In genomic region chr7:150451097-150451793, GRCh38 we compare ENCODE assay signal across 7 cellular contexts. TPM values are rescaled to one million over a fixed set of nuclear protein-coding genes. Genes with fewer than 3 reads are reported as not detected.
DNase-seq lines count a peak whose midpoint lies in the region; ATAC-seq and TF ChIP-seq lines count a peak whose summit lies in the region.

No MANE protein-coding gene starts in this region.

- peak overlapping the region; percentile 30 for H3K27ac ChIP-seq in colonic mucosa
- H3K27ac ChIP-seq in upper lobe of right lung = peak overlapping the region; percentile 87

- H3K27me3 Mint-ChIP-seq in osteocyte (ENCODE audit: unreplicated experiment) = peaks cover 18% of the 10 kb centered on the region

- ATAC-seq in GM21723 (IDR thresholded peaks at IDR 0.05; ENCODE audit: unreplicated experiment) = peak; percentile 48
- peak; percentile 69 for ATAC-seq in upper lobe of right lung

- no peak overlapping the region for H3K4me3 Mint-ChIP-seq in osteocyte (ENCODE audit: unreplicated experiment)

- H3K4me3 ChIP-seq in colonic mucosa = peak overlapping the region; percentile 35
- H3K4me3 ChIP-seq in upper lobe of right lung = peak overlapping the region; percentile 58

- no peaks in the 10 kb centered on the region for H3K4me1 Mint-ChIP-seq in osteocyte (ENCODE audit: unreplicated experiment)

- H3K9ac ChIP-seq in colonic mucosa (ENCODE audit: low read depth in 2 of 2, low read length in 2 of 2) = peak overlapping the region; percentile 33 to 66

- no peaks in the 10 kb centered on the region for H3K9me3 Mint-ChIP-seq in osteocyte (ENCODE audit: unreplicated experiment)

- DNase-seq in T-helper 9 cell (peak; percentile 40), colonic mucosa (peak; percentile 58), osteocyte (ENCODE audit: extremely low spot score, unreplicated experiment) (peak; percentile 78), upper lobe of right lung (no peak), occipital lobe (lab: John Stamatoyannopoulos, UW) (no peak), iPS-NIHi11 (ENCODE audit: low spot score) (no peak)

- TF ChIP-seq CTCF in colonic mucosa (IDR thresholded peaks at IDR 0.05) = no peak
- TF ChIP-seq CTCF in osteocyte (IDR thresholded peaks at IDR 0.05) = no peak
- no peak for TF ChIP-seq CTCF in upper lobe of right lung (IDR thresholded peaks at IDR 0.05)

- intact Hi-C loops in colonic mucosa (cut with DNase I) (no loop called here), upper lobe of right lung (cut with DNase I) (no loop called here)

- H3K27me3 ChIP-seq in colonic mucosa (no peaks in the 10 kb centered on the region), upper lobe of right lung (no peaks in the 10 kb centered on the region)

- H3K36me3 ChIP-seq in colonic mucosa = no peaks in the 10 kb centered on the region
- no peaks in the 10 kb centered on the region for H3K36me3 ChIP-seq in upper lobe of right lung

- no peaks in the 10 kb centered on the region for H3K4me1 ChIP-seq in colonic mucosa
- H3K4me1 ChIP-seq in upper lobe of right lung = peaks cover 12% of the 10 kb centered on the region

- H3K27ac Mint-ChIP-seq in osteocyte (ENCODE audit: unreplicated experiment) = no peak overlapping the region

- H3K9me3 ChIP-seq in colonic mucosa (no peaks in the 10 kb centered on the region), upper lobe of right lung (no peaks in the 10 kb centered on the region)

- no peaks in the 10 kb centered on the region for H3K36me3 Mint-ChIP-seq in osteocyte (ENCODE audit: unreplicated experiment)

RNA-seq across cellular contexts. Expression of gene GIMAP8, which starts 0.8 kb away (rescaled TPM):
- total RNA-seq in colonic mucosa (1 to 10 TPM; 3.4 to 4.5 TPM), osteocyte (not detected in 2 replicates), upper lobe of right lung (42.3 TPM), occipital lobe (2.8 TPM)

Comparison
In these comparisons a context has a peak if more than half of its experiments do, and no peak if none do; other contexts are left out.
1. DNase-seq: peak in T-helper 9 cell (single experiment), colonic mucosa (single experiment) and osteocyte (single experiment); none in upper lobe of right lung (single experiment), occipital lobe (single experiment) and iPS-NIHi11 (single experiment).